In genomic region chr3:197001972-197002700, GRCh38 we compare ENCODE assay signal across 8 cellular contexts. TPM values are rescaled to one million over a fixed set of nuclear protein-coding genes. Genes with fewer than 3 reads are reported as not detected.
DNase-seq lines count a peak whose midpoint lies in the region; ATAC-seq and TF ChIP-seq lines count a peak whose summit lies in the region.

No MANE protein-coding gene starts in this region.

- 50% methylated on average over 41 of the region's 55 CpGs for WGBS in mesenchymal stem cell

- peak overlapping the region; percentile 84 for H3K9ac ChIP-seq in MM.1S (ENCODE audit: low read length)
- peak overlapping the region; percentile 76 for H3K9ac ChIP-seq in mesenchymal stem cell (ENCODE audit: low read length)

- H3K4me3 ChIP-seq in MM.1S (ENCODE audit: low read length) = peak overlapping the region; percentile 66
- peak overlapping the region in 1 of 2 experiments; percentile 68 for H3K4me3 ChIP-seq in mesenchymal stem cell (ENCODE audit: insufficient read depth in 1 of 2, low read depth in 1 of 2, low read length in 2 of 2)
- H3K4me3 ChIP-seq in upper lobe of right lung = peak overlapping the region; percentile 68

- H4K8ac ChIP-seq in mesenchymal stem cell (ENCODE audit: low read length) = peak overlapping the region; percentile 96

- peak overlapping the region; percentile 83 for H3K27ac Mint-ChIP-seq in activated CD4-positive, alpha-beta T cell treated with anti-CD3 and anti-CD28 coated beads for 36 hours
- H3K27ac Mint-ChIP-seq in chondrocyte (ENCODE audit: unreplicated experiment) = no peak overlapping the region

- peaks cover 9% of the 10 kb centered on the region for H3K4me1 Mint-ChIP-seq in activated CD4-positive, alpha-beta T cell treated with anti-CD3 and anti-CD28 coated beads for 36 hours
- peaks cover 8% of the 10 kb centered on the region for H3K4me1 Mint-ChIP-seq in chondrocyte (ENCODE audit: low read depth)

- H3K27me3 Mint-ChIP-seq in activated CD4-positive, alpha-beta T cell treated with anti-CD3 and anti-CD28 coated beads for 36 hours = no peaks in the 10 kb centered on the region
- no peaks in the 10 kb centered on the region for H3K27me3 Mint-ChIP-seq in chondrocyte (ENCODE audit: low read depth)

- CTCF ChIA-PET in activated CD4-positive, alpha-beta T cell treated with anti-CD3 and anti-CD28 coated beads for 36 hours (lab: Charles Lee) = interaction anchor here (1.0 to 6.5 kb wide), 3 partner anchors 9 to 185 kb away, joined by 4 to 29 read pairs (median 9); partner anchors contain the start of gene MELTF

- no peak overlapping the region for H2BK5ac ChIP-seq in mesenchymal stem cell (ENCODE audit: low read depth, low read length, poor library complexity, severe bottlenecking)

- intact Hi-C loops in activated CD4-positive, alpha-beta T cell treated with anti-CD3 and anti-CD28 coated beads for 36 hours (cut with DNase I, micrococcal nuclease) = loop anchor here (1.0 to 2.0 kb wide), 5 partner anchors 33 to 509 kb away; partner anchors contain the start of genes DLG1 (in 1 of the 2), NCBP2 (in 1 of the 2) and PIGZ (in 1 of the 2)
- intact Hi-C loops in upper lobe of right lung (cut with DNase I) = no loop called here

- H3K79me1 ChIP-seq in mesenchymal stem cell (replicated peaks; ENCODE audit: low read length, poor library complexity, severe bottlenecking) = no peaks in the 10 kb centered on the region

- H3K4me3 Mint-ChIP-seq in activated CD4-positive, alpha-beta T cell treated with anti-CD3 and anti-CD28 coated beads for 36 hours = peak overlapping the region; percentile 63
- H3K4me3 Mint-ChIP-seq in chondrocyte (ENCODE audit: unreplicated experiment) = peak overlapping the region; percentile 50

- DNase-seq in activated CD4-positive, alpha-beta T cell treated with anti-CD3 and anti-CD28 coated beads for 36 hours = no peak
- no peak for DNase-seq in activated CD4-positive, alpha-beta T cell treated with anti-CD3 and anti-CD28 coated beads, Interleukin-2, amount 50 U/mL, for 1 hour
- DNase-seq in MM.1S (no peak), chondrocyte (ENCODE audit: low spot score) (peak; percentile 88), mesenchymal stem cell (no peak), upper lobe of right lung (peak; percentile 80), NCI-H187 treated with DMSO at 0.1 percent for 48 hours (lab: John Stamatoyannopoulos, UW) (no peak), NCI-H748 treated with DMSO at 0.1 percent for 48 hours (lab: John Stamatoyannopoulos, UW) (no peak)

- H2BK12ac ChIP-seq in mesenchymal stem cell (ENCODE audit: low read length in 2 of 2) = no peak overlapping the region

- no peak overlapping the region for H3K23ac ChIP-seq in mesenchymal stem cell (ENCODE audit: low read length in 2 of 2)

- H3K36me3 ChIP-seq in MM.1S (replicated peaks; ENCODE audit: insufficient read depth, low read length) (no peaks in the 10 kb centered on the region), mesenchymal stem cell (ENCODE audit: control insufficient read depth in 1 of 2, insufficient read depth in 2 of 2, low read depth in 1 of 2, low read length in 2 of 2) (no peaks in the 10 kb centered on the region), upper lobe of right lung (no peaks in the 10 kb centered on the region)

- peak; percentile 6 for ATAC-seq in activated CD4-positive, alpha-beta T cell treated with anti-CD3 and anti-CD28 coated beads for 36 hours
- peak; percentile 0 for ATAC-seq in upper lobe of right lung

- peaks cover 20% of the 10 kb centered on the region for H3F3A ChIP-seq in MM.1S (ENCODE audit: insufficient read depth, low read length)

- H3K27ac ChIP-seq in MM.1S (ENCODE audit: low read length) (no peak overlapping the region; the same call in 1 of the 2 replicates), mesenchymal stem cell (ENCODE audit: low read length, poor library complexity, severe bottlenecking) (no peak overlapping the region), upper lobe of right lung (peak overlapping the region; percentile 71)

- H3K9me3 Mint-ChIP-seq in activated CD4-positive, alpha-beta T cell treated with anti-CD3 and anti-CD28 coated beads for 36 hours (ENCODE audit: low read depth) = no peaks in the 10 kb centered on the region
- no peaks in the 10 kb centered on the region for H3K9me3 Mint-ChIP-seq in chondrocyte (ENCODE audit: low read depth)

- peak overlapping the region; percentile 84 for H2BK15ac ChIP-seq in mesenchymal stem cell (ENCODE audit: low read depth, poor library complexity, severe bottlenecking)

- no peak overlapping the region for H3K4ac ChIP-seq in mesenchymal stem cell (ENCODE audit: low read depth in 1 of 2, low read length in 2 of 2)

- H2BK120ac ChIP-seq in mesenchymal stem cell (ENCODE audit: low read depth, low read length) = peak overlapping the region; percentile 20

- POLR2A ChIA-PET in activated CD4-positive, alpha-beta T cell treated with anti-CD3 and anti-CD28 coated beads for 36 hours (lab: Charles Lee) = no interaction called here

- H3K36me3 Mint-ChIP-seq in activated CD4-positive, alpha-beta T cell treated with anti-CD3 and anti-CD28 coated beads for 36 hours (ENCODE audit: low read depth) = no peaks in the 10 kb centered on the region
- H3K36me3 Mint-ChIP-seq in chondrocyte (ENCODE audit: low read depth) = no peaks in the 10 kb centered on the region

- H3K9me2 ChIP-seq in MM.1S (replicated peaks; ENCODE audit: insufficient read depth, low read length) = no peaks in the 10 kb centered on the region

- H2AK5ac ChIP-seq in mesenchymal stem cell (ENCODE audit: low read length, severe bottlenecking) = no peak overlapping the region

- no peaks in the 10 kb centered on the region for H3K9me3 ChIP-seq in MM.1S (replicated peaks; ENCODE audit: insufficient read depth, low read length)
- H3K9me3 ChIP-seq in mesenchymal stem cell (ENCODE audit: control insufficient read depth, low read length) = no peaks in the 10 kb centered on the region
- H3K9me3 ChIP-seq in upper lobe of right lung = no peaks in the 10 kb centered on the region

- H4K20me1 ChIP-seq in MM.1S (ENCODE audit: insufficient read depth, low read length) = no peaks in the 10 kb centered on the region

- peaks cover 10% of the 10 kb centered on the region; the same call in 1 of the 2 replicates for H3K79me2 ChIP-seq in MM.1S (ENCODE audit: low read length)

- peak overlapping the region in 1 of 2 experiments; percentile 67 for H3K18ac ChIP-seq in mesenchymal stem cell (ENCODE audit: low read depth in 1 of 2, low read length in 2 of 2)

- peak overlapping the region; percentile 31 for H4K91ac ChIP-seq in mesenchymal stem cell (ENCODE audit: low read length)

- TF ChIP-seq CTCF in MM.1S (IDR thresholded peaks at IDR 0.05; ENCODE audit: low read length) (no peak), chondrocyte (IDR thresholded peaks at IDR 0.05) (no peak), upper lobe of right lung (IDR thresholded peaks at IDR 0.05) (no peak)

- H2AFZ ChIP-seq in MM.1S (ENCODE audit: low read length) (peak overlapping the region; percentile 75), mesenchymal stem cell (ENCODE audit: low read depth, low read length) (peak overlapping the region; percentile 84)

- peaks cover 10% of the 10 kb centered on the region for H3K4me1 ChIP-seq in MM.1S (ENCODE audit: low read length)
- peaks cover 16% of the 10 kb centered on the region for H3K4me1 ChIP-seq in mesenchymal stem cell (ENCODE audit: control insufficient read depth, insufficient read depth, low read depth, low read length)
- H3K4me1 ChIP-seq in upper lobe of right lung = peaks cover 7% of the 10 kb centered on the region

- no peak overlapping the region for H3K14ac ChIP-seq in mesenchymal stem cell (ENCODE audit: low read length in 2 of 2)

- peak overlapping the region; percentile 80 for H3K4me2 ChIP-seq in MM.1S (ENCODE audit: low read depth, low read length)
- peak overlapping the region; percentile 61 for H3K4me2 ChIP-seq in mesenchymal stem cell (ENCODE audit: low read length, poor library complexity, severe bottlenecking)

- H3K27me3 ChIP-seq in MM.1S (replicated peaks; ENCODE audit: insufficient read depth, low read length) (no peaks in the 10 kb centered on the region), mesenchymal stem cell (ENCODE audit: control insufficient read depth in 1 of 2, insufficient read depth in 1 of 2, low read length in 2 of 2) (peaks cover 0 to 10% of the 10 kb centered on the region in 2 experiments), upper lobe of right lung (no peaks in the 10 kb centered on the region)

RNA-seq across cellular contexts. Expression of gene MELTF, which starts 27.5 kb away (rescaled TPM):
- 1 to 10 TPM; 3.7 to 4.3 TPM for total RNA-seq in activated CD4-positive, alpha-beta T cell treated with anti-CD3 and anti-CD28 coated beads for 36 hours
- total RNA-seq in chondrocyte (4.5 to 5.2 TPM (median 5.1 TPM) in 3 replicates), upper lobe of right lung (2.3 TPM)
- 2.9 TPM for polyA plus RNA-seq in mesenchymal stem cell (2013, experiment 1 of 2)
- 3.2 TPM for polyA plus RNA-seq in mesenchymal stem cell (2013, experiment 2 of 2)

RNA-seq across cellular contexts. Expression of gene PIGZ, which starts 33.5 kb away (rescaled TPM):
- under 1 TPM; 0.44 to 0.71 TPM for total RNA-seq in activated CD4-positive, alpha-beta T cell treated with anti-CD3 and anti-CD28 coated beads for 36 hours
- total RNA-seq in chondrocyte = 8.8 to 10.1 TPM (median 9.9 TPM) in 3 replicates
- 1.0 TPM for polyA plus RNA-seq in mesenchymal stem cell (2013, experiment 1 of 2)
- 1.2 TPM for polyA plus RNA-seq in mesenchymal stem cell (2013, experiment 2 of 2)
- total RNA-seq in upper lobe of right lung = 3.6 TPM

RNA-seq across cellular contexts. Expression of gene NCBP2, which starts 59.8 kb away (rescaled TPM):
- 100 to 1,000 TPM in 1 of 2 experiments, 10 to 100 TPM in 1; 94.8 to 107 TPM for total RNA-seq in activated CD4-positive, alpha-beta T cell treated with anti-CD3 and anti-CD28 coated beads for 36 hours
- 59.5 to 67.2 TPM (median 61.5 TPM) in 3 replicates for total RNA-seq in chondrocyte
- polyA plus RNA-seq in mesenchymal stem cell (2013, experiment 1 of 2) = 66.7 TPM
- 67.4 TPM for polyA plus RNA-seq in mesenchymal stem cell (2013, experiment 2 of 2)
- total RNA-seq in upper lobe of right lung = 54.7 TPM

Comparison
In these comparisons a context has a peak if more than half of its experiments do, and no peak if none do; other contexts are left out.
1. DNase-seq: peak in chondrocyte (single experiment) and upper lobe of right lung (single experiment); none in activated CD4-positive, alpha-beta T cell treated with anti-CD3 and anti-CD28 coated beads for 36 hours (single experiment), activated CD4-positive, alpha-beta T cell treated with anti-CD3 and anti-CD28 coated beads, Interleukin-2, amount 50 U/mL, for 1 hour (single experiment), MM.1S (single experiment), mesenchymal stem cell (single experiment), NCI-H187 treated with DMSO at 0.1 percent for 48 hours (single experiment) and NCI-H748 treated with DMSO at 0.1 percent for 48 hours (single experiment).